Comparison of ENCODE assay signal across 19 cellular contexts in the genomic region with DNA sequence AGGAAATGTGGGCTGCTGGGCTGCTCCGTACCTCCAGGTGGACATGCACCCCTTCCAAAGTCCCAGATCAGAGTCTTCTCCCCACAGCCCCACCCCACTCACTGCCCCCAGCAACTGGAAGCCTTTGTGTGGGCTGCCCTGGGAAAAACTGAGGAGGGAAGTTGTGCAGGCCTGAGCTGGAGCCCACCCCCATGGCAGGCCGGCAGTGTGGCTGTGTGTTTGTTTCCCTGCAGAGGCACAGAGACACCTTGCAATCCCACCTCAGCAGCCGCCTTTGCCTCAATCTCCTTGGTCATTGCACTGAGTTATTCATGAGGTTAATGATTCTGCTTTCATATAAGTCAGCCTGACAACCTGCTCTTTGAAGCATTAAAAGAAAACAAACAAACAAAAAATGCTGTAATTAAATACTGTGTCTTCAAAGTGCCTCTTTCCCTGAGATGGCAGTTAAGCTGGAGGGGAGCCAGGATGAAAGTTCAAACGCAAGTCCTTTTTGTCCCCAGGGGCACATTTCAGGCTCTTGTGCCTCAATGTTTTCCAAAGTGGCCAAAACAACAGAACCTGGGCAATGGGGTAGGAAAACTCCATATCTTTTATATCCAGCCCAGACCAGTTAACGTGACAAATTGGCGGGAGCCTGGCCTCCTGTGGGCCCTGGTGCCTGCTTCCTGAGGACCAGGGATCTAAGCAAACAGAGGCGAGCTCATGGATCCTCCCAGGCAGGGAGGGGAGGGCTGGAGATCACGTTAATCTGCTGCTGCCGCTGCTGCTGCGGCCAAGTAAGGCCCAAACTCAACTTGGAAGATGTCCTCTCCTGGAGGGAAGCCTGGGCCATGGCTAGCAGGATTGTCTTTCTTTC. TPM values are rescaled to one million over a fixed set of nuclear protein-coding genes. Genes with fewer than 3 reads are reported as not detected.
A peak's percentile ranks its signal among the peaks of the same experiment; 100 is the strongest.
DNase-seq lines count a peak whose midpoint lies in the region; ATAC-seq, FAIRE-seq and TF ChIP-seq lines count a peak whose summit lies in the region.
"Had no signal": no experiment of that assay in that cellular context is flagged by ENCODE, and none has a peak within 500 bp of the region (broad histone marks: within the 10 kb centered on the region; RNA-seq: fewer than 3 reads in every experiment).

No MANE protein-coding gene starts in this region.

- no peak overlapping the region for H3K23ac ChIP-seq in neuronal stem cell (ENCODE audit: low read depth, low read length, poor library complexity)

- no peak overlapping the region for H2BK120ac ChIP-seq in neuronal stem cell (ENCODE audit: low read depth, low read length)

- H3K4me2 ChIP-seq in astrocyte (ENCODE audit: low read length): no peak overlapping the region
- H3K4me2 ChIP-seq in neuronal stem cell (ENCODE audit: insufficient read depth, low read length, poor library complexity, severe bottlenecking): no peak overlapping the region
- H3K4me2 ChIP-seq: smooth muscle cell had no signal

- DNase-seq in NCI-H1436 (lab: John Stamatoyannopoulos, UW) (peak; percentile 36), NCI-H1436 treated with DMSO at 0.1 percent for 48 hours (lab: John Stamatoyannopoulos, UW) (no peak), NCI-H2029 treated with DMSO at 0.1 percent for 48 hours (lab: John Stamatoyannopoulos, UW) (peak; percentile 92), astrocyte (ENCODE audit: low read depth) (no peak), neuronal stem cell (ENCODE audit: low spot score) (no peak), HFFc6 (no peak)
- DNase-seq: activated B cell treated with CpG ODN at 0.5 μM for 24 hours; activated CD8-positive, alpha-beta memory T cell treated with anti-CD3 and anti-CD28 coated beads, Interleukin-2, amount 50 U/mL, for 48 hours; activated naive CD8-positive, alpha-beta T cell treated with anti-CD3 and anti-CD28 coated beads, Interleukin-2, amount 10 ng/mL, durations not matched to agents 7 days and 5 days; cerebellar nuclear complex; hippocampal formation; mammary epithelial cell; testis had no signal

- H3K27ac Mint-ChIP-seq in astrocyte (ENCODE audit: unreplicated experiment) (peak overlapping the region; percentile 11), HFFc6 (no peak overlapping the region)
- H3K27ac Mint-ChIP-seq: activated B cell treated with CpG ODN at 0.5 μM for 24 hours; activated naive CD8-positive, alpha-beta T cell treated with anti-CD3 and anti-CD28 coated beads, Interleukin-2, amount 10 ng/mL, durations not matched to agents 7 days and 5 days had no signal

- H3K36me3 ChIP-seq in astrocyte (ENCODE audit: insufficient read depth, low read length) (no peaks in the 10 kb centered on the region), neuronal stem cell (replicated peaks in 1 of 2; ENCODE audit: control insufficient read depth in 2 of 2, insufficient read depth in 2 of 2, low read length in 2 of 2) (no peaks in the 10 kb centered on the region)

- H2BK5ac ChIP-seq in neuronal stem cell (ENCODE audit: low read length): no peak overlapping the region

- TF ChIP-seq CTCF in astrocyte (IDR thresholded peaks at IDR 0.05; ENCODE audit: insufficient read depth, low read depth, low read length): no peak
- TF ChIP-seq CTCF in HFFc6 (IDR thresholded peaks at IDR 0.05): no peak

- H3K4me1 ChIP-seq in astrocyte (ENCODE audit: insufficient read depth, low read length) (no peaks in the 10 kb centered on the region), neuronal stem cell (ENCODE audit: control insufficient read depth in 2 of 2, insufficient read depth in 1 of 2, low read depth in 1 of 2, low read length in 2 of 2) (no peaks in the 10 kb centered on the region)
- H3K4me1 ChIP-seq: testis had no signal

- H3K27me3 Mint-ChIP-seq in astrocyte (ENCODE audit: low read depth, unreplicated experiment) (peaks cover 47% of the 10 kb centered on the region), HFFc6 (ENCODE audit: insufficient read depth) (peaks cover 18% of the 10 kb centered on the region)

- no peak overlapping the region for H3K18ac ChIP-seq in neuronal stem cell (ENCODE audit: low read length)

- H4K8ac ChIP-seq in neuronal stem cell (ENCODE audit: low read depth, low read length): no peak overlapping the region

- H4K91ac ChIP-seq in neuronal stem cell (ENCODE audit: low read depth, low read length, poor library complexity): no peak overlapping the region

- H3K27ac ChIP-seq in astrocyte (ENCODE audit: low read depth, low read length) (no peak overlapping the region), neuronal stem cell (replicated peaks; ENCODE audit: low read length) (no peak overlapping the region)
- H3K27ac ChIP-seq: epithelial cell of prostate, testis had no signal

- H2AFZ ChIP-seq in astrocyte (ENCODE audit: low read depth, low read length) (no peak overlapping the region), neuronal stem cell (ENCODE audit: low read length) (peak overlapping the region; percentile 51)

- WGBS in neuronal stem cell (ENCODE audit: extremely low coverage in 2 of 2, insufficient read length in 2 of 2, insufficient replicate concordance in 1 of 2), 2 donors: no CpG with 5 or more reads among the region's 10 CpGs

- no peaks in the 10 kb centered on the region for H4K20me1 ChIP-seq in astrocyte (ENCODE audit: insufficient read depth, low read length)

- ATAC-seq in GM21723 (IDR thresholded peaks at IDR 0.05; ENCODE audit: unreplicated experiment) (no peak), HG03108 (IDR thresholded peaks at IDR 0.05; ENCODE audit: unreplicated experiment) (no peak)

- FAIRE-seq in astrocyte (lab: Jason Lieb, UNC): no peak

- no peaks in the 10 kb centered on the region for H3K79me1 ChIP-seq in neuronal stem cell (ENCODE audit: low read depth, low read length)

- no peaks in the 10 kb centered on the region for H3K36me3 Mint-ChIP-seq in astrocyte (ENCODE audit: low read depth, unreplicated experiment)
- no peaks in the 10 kb centered on the region for H3K36me3 Mint-ChIP-seq in HFFc6 (ENCODE audit: low read depth)
- H3K36me3 Mint-ChIP-seq: activated naive CD8-positive, alpha-beta T cell treated with anti-CD3 and anti-CD28 coated beads, Interleukin-2, amount 10 ng/mL, durations not matched to agents 7 days and 5 days had no signal

- no peaks in the 10 kb centered on the region for H3K79me2 ChIP-seq in astrocyte (ENCODE audit: insufficient read depth, low read length)

- H3K4me3 Mint-ChIP-seq in astrocyte (ENCODE audit: unreplicated experiment) (no peak overlapping the region), HFFc6 (no peak overlapping the region)
- H3K4me3 Mint-ChIP-seq: activated B cell treated with CpG ODN at 0.5 μM for 24 hours; activated naive CD8-positive, alpha-beta T cell treated with anti-CD3 and anti-CD28 coated beads, Interleukin-2, amount 10 ng/mL, durations not matched to agents 7 days and 5 days had no signal

- H3K27me3 ChIP-seq in astrocyte (ENCODE audit: insufficient read depth, low read length) (peaks cover 9% of the 10 kb centered on the region), neuronal stem cell (ENCODE audit: control insufficient read depth in 3 of 3, insufficient read depth in 3 of 3, low read depth in 1 of 3, low read length in 3 of 3) (peaks cover 0 to 17% (median 0%) of the 10 kb centered on the region in 3 experiments)
- H3K27me3 ChIP-seq: testis had no signal

- H3K9me3 ChIP-seq in astrocyte (ENCODE audit: insufficient read depth, low read depth, low read length) (no peaks in the 10 kb centered on the region), neuronal stem cell (replicated peaks in 1 of 2; ENCODE audit: control insufficient read depth in 2 of 2, insufficient read depth in 1 of 2, low read depth in 1 of 2, low read length in 2 of 2) (no peaks in the 10 kb centered on the region)
- H3K9me3 ChIP-seq: testis had no signal

- H3K9me3 Mint-ChIP-seq in astrocyte (ENCODE audit: unreplicated experiment) (peaks cover 7% of the 10 kb centered on the region), HFFc6 (no peaks in the 10 kb centered on the region)
- H3K9me3 Mint-ChIP-seq: activated B cell treated with CpG ODN at 0.5 μM for 24 hours; activated naive CD8-positive, alpha-beta T cell treated with anti-CD3 and anti-CD28 coated beads, Interleukin-2, amount 10 ng/mL, durations not matched to agents 7 days and 5 days had no signal

- H2AK5ac ChIP-seq in neuronal stem cell (ENCODE audit: low read depth, low read length): no peak overlapping the region

- H3K4ac ChIP-seq in neuronal stem cell (ENCODE audit: low read length): no peak overlapping the region

- H2BK12ac ChIP-seq in neuronal stem cell (ENCODE audit: low read length): no peak overlapping the region

- H3K4me3 ChIP-seq in astrocyte (ENCODE audit: insufficient read depth, low read depth, low read length) (no peak overlapping the region), neuronal stem cell (ENCODE audit: low read length in 2 of 2) (no peak overlapping the region)
- H3K4me3 ChIP-seq: smooth muscle cell, testis had no signal

- H2BK15ac ChIP-seq in neuronal stem cell (ENCODE audit: low read length): no peak overlapping the region

- H3K4me1 Mint-ChIP-seq in astrocyte (ENCODE audit: low read depth, unreplicated experiment) (no peaks in the 10 kb centered on the region), HFFc6 (ENCODE audit: low read depth) (no peaks in the 10 kb centered on the region)
- H3K4me1 Mint-ChIP-seq: activated B cell treated with CpG ODN at 0.5 μM for 24 hours; activated naive CD8-positive, alpha-beta T cell treated with anti-CD3 and anti-CD28 coated beads, Interleukin-2, amount 10 ng/mL, durations not matched to agents 7 days and 5 days had no signal

- no peak overlapping the region for H3K9ac ChIP-seq in astrocyte (ENCODE audit: low read length)
- no peak overlapping the region for H3K9ac ChIP-seq in neuronal stem cell (ENCODE audit: low read depth, low read length, poor library complexity)

- no peak overlapping the region for H3K14ac ChIP-seq in neuronal stem cell (ENCODE audit: low read length)

RNA-seq across cellular contexts. Expression of a gene that starts 51.9 kb away (rescaled TPM):
- 9.5 and 12.4 TPM in 2 replicates for total RNA-seq in astrocyte
- 19.5 TPM for polyA plus RNA-seq in neuronal stem cell (2013, experiment 1 of 2)
- polyA plus RNA-seq in neuronal stem cell (2013, experiment 2 of 2): 18.4 TPM
- under 1 TPM in 2 of 6 experiments, not detected in 4; 0.17 to 0.18 TPM for total RNA-seq in HFFc6 (2021; fragmentation: NEBNext Ultra II Directional; extraction: Animal tissue kit (Norgen Biotek cat#: 25700))
- total RNA-seq: A172; activated B cell treated with CpG ODN at 0.5 μM for 24 hours; activated naive CD8-positive, alpha-beta T cell treated with anti-CD3 and anti-CD28 coated beads, Interleukin-2, amount 10 ng/mL, durations not matched to agents 7 days and 5 days; SK-MEL-5 had no signal

Comparison
In these comparisons a context has a peak if more than half of its experiments do, and no peak if none do; other contexts are left out.
1. DNase-seq: peak in NCI-H1436 (single experiment) and NCI-H2029 treated with DMSO at 0.1 percent for 48 hours (single experiment); none in NCI-H1436 treated with DMSO at 0.1 percent for 48 hours (single experiment), astrocyte (single experiment), neuronal stem cell (single experiment) and HFFc6 (single experiment).